Comparison of ENCODE assay signal across 30 cellular contexts in the genomic region with DNA sequence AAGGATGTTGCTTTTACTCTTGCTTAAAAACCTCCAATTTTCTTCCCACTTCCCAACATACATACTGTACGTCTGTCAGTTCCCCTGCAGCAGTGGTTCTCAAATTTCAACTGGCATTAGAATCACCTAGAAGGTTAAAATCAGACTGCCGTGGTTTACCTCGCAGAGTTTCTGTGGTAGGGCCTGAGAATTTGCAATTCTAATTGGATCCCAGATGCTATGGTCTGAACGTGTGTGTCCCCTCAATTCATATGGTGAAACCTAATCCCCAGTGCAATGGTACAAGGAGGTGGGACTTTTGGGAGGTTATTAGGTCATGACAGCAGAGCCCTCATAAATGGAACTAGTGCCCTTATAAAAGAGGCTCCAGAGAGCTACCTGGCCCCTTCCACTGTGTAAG.
"Had no signal": no experiment of that assay in that cellular context is flagged by ENCODE, and none has a peak within 500 bp of the region (broad histone marks: within the 10 kb centered on the region; RNA-seq: fewer than 3 reads in every experiment).

No MANE protein-coding gene starts in this region.

- H2AFZ ChIP-seq: PC-9 had no signal

- H3K27me3 ChIP-seq: ascending aorta, cardiac muscle cell had no signal

- H3K27ac ChIP-seq: ascending aorta, cardiac muscle cell, PC-9, WERI-Rb-1 had no signal

- H3K4me3 ChIP-seq: ascending aorta, cardiac muscle cell, PC-9 had no signal

- H3K4me1 ChIP-seq: ascending aorta had no signal

- H3K9me3 Mint-ChIP-seq: activated CD4-positive, alpha-beta T cell treated with anti-CD3 and anti-CD28 coated beads, Interleukin-2, amount 10 ng/mL, durations not matched to agents 24 days and 14 days; activated naive CD4-positive, alpha-beta T cell treated with anti-CD3 and anti-CD28 coated beads, Interleukin-2, amount 50 U/mL, for 24 hours had no signal

- H3K4me2 ChIP-seq: PC-9 had no signal

- ATAC-seq: activated CD8-positive, alpha-beta T cell treated with anti-CD3 and anti-CD28 coated beads for 36 hours; activated T-cell treated with anti-CD3 and anti-CD28 coated beads, Interleukin-2, amount 50 U/mL, for 72 hours had no signal

- DNase-seq: activated CD4-positive, alpha-beta T cell treated with anti-CD3 and anti-CD28 coated beads, Interleukin-2, amount 10 ng/mL, durations not matched to agents 24 days and 14 days; activated CD4-positive, alpha-beta T cell treated with anti-CD3 and anti-CD28 coated beads, Interleukin-2, amount 50 U/mL, for 4 hours; activated CD8-positive, alpha-beta T cell treated with anti-CD3 and anti-CD28 coated beads for 36 hours; activated gamma-delta T cell; activated naive CD4-positive, alpha-beta T cell treated with Interleukin-2 at 50 U/mL for 16 hours; activated naive CD8-positive, alpha-beta T cell treated with anti-CD3 and anti-CD28 coated beads, Interleukin-2, amount 10 ng/mL, durations not matched to agents 7 days and 5 days; activated T-cell treated with anti-CD3 and anti-CD28 coated beads, Interleukin-2, amount 50 U/mL, for 1 hour; activated T-cell treated with anti-CD3 and anti-CD28 coated beads, Interleukin-2, amount 50 U/mL, for 72 hours; amygdala; NCI-H1048; NCI-H1105 treated with DMSO at 0.1 percent for 48 hours; NCI-H1436; NCI-H1694; NCI-H1930; NCI-H2081 treated with DMSO at 0.1 percent for 48 hours; NCI-H226; NCI-H446 treated with DMSO at 0.1 percent for 48 hours; NCI-H524; NCI-H748 treated with DMSO at 0.1 percent for 48 hours; PC-9; Right ventricle myocardium superior; SW 1271; T-helper 1 cell; T1000; WERI-Rb-1 had no signal

- H3K27me3 Mint-ChIP-seq: activated CD4-positive, alpha-beta T cell treated with anti-CD3 and anti-CD28 coated beads, Interleukin-2, amount 10 ng/mL, durations not matched to agents 24 days and 14 days; activated CD8-positive, alpha-beta T cell treated with anti-CD3 and anti-CD28 coated beads for 36 hours; activated naive CD4-positive, alpha-beta T cell treated with anti-CD3 and anti-CD28 coated beads, Interleukin-2, amount 50 U/mL, for 24 hours; activated naive CD8-positive, alpha-beta T cell treated with anti-CD3 and anti-CD28 coated beads, Interleukin-2, amount 10 ng/mL, durations not matched to agents 7 days and 5 days; central memory CD8-positive, alpha-beta T cell had no signal

- H3K27ac Mint-ChIP-seq: activated CD8-positive, alpha-beta T cell treated with anti-CD3 and anti-CD28 coated beads for 36 hours; activated naive CD4-positive, alpha-beta T cell treated with anti-CD3 and anti-CD28 coated beads, Interleukin-2, amount 50 U/mL, for 24 hours; activated naive CD8-positive, alpha-beta T cell treated with anti-CD3 and anti-CD28 coated beads, Interleukin-2, amount 10 ng/mL, durations not matched to agents 7 days and 5 days; activated T-cell treated with anti-CD3 and anti-CD28 coated beads, Interleukin-2, amount 50 U/mL, for 72 hours; activated T-helper 2 cell treated with anti-CD3 and anti-CD28 coated beads, Interferon-gamma antibody, Interleukin-2, Interleukin-4, amounts not matched to agents 10 μg/mL and 5 μg/mL and 100 μg/mL, durations not matched to agents 14 hours and 24 hours and 36 hours had no signal

- H3K4me1 Mint-ChIP-seq: central memory CD8-positive, alpha-beta T cell had no signal

- H3K36me3 ChIP-seq: ascending aorta, cardiac muscle cell, WERI-Rb-1 had no signal

- H3K4me3 Mint-ChIP-seq: activated CD4-positive, alpha-beta T cell treated with anti-CD3 and anti-CD28 coated beads, Interleukin-2, amount 10 ng/mL, durations not matched to agents 24 days and 14 days; activated CD8-positive, alpha-beta T cell treated with anti-CD3 and anti-CD28 coated beads for 36 hours; activated naive CD4-positive, alpha-beta T cell treated with anti-CD3 and anti-CD28 coated beads, Interleukin-2, amount 50 U/mL, for 24 hours; activated naive CD8-positive, alpha-beta T cell treated with anti-CD3 and anti-CD28 coated beads, Interleukin-2, amount 10 ng/mL, durations not matched to agents 7 days and 5 days; activated T-cell treated with anti-CD3 and anti-CD28 coated beads, Interleukin-2, amount 50 U/mL, for 72 hours; central memory CD8-positive, alpha-beta T cell had no signal
